ENCODE assay signal across 17 cellular contexts in genomic region chr11:100403817-100404216, GRCh38.
DNase-seq lines count a peak whose midpoint lies in the region; TF ChIP-seq lines count a peak whose summit lies in the region.
"Had no signal": no experiment of that assay in that cellular context is flagged by ENCODE, and none has a peak within 500 bp of the region (broad histone marks: within the 10 kb centered on the region; RNA-seq: fewer than 3 reads in every experiment).

No MANE protein-coding gene starts in this region.

- no peak overlapping the region for H3K4me2 ChIP-seq in fibroblast of lung (ENCODE audit: extremely low read depth, insufficient read depth, low read length)
- H3K4me2 ChIP-seq: PC-9 had no signal

- H3K36me3 ChIP-seq in Caco-2 (ENCODE audit: control insufficient read depth, insufficient read depth, low read length): no peaks in the 10 kb centered on the region
- H3K36me3 ChIP-seq in MG63: no peaks in the 10 kb centered on the region
- H3K36me3 ChIP-seq in fibroblast of lung (ENCODE audit: control insufficient read depth, insufficient read depth, low read length): no peaks in the 10 kb centered on the region
- H3K36me3 ChIP-seq in ovary: no peaks in the 10 kb centered on the region
- no peaks in the 10 kb centered on the region for H3K36me3 ChIP-seq in suprapubic skin
- H3K36me3 ChIP-seq: tibial artery had no signal

- no peaks in the 10 kb centered on the region for H4K20me1 ChIP-seq in fibroblast of lung (ENCODE audit: control insufficient read depth, extremely low read depth, insufficient read depth, low read length)

- POLR2A ChIA-PET in Caco-2 (lab: Charles Lee): no interaction called here

- no peaks in the 10 kb centered on the region for H3K27me3 Mint-ChIP-seq in Caco-2 (ENCODE audit: insufficient read depth, unreplicated experiment)
- H3K27me3 Mint-ChIP-seq in mesothelial cell of epicardium (ENCODE audit: low read depth): no peaks in the 10 kb centered on the region
- H3K27me3 Mint-ChIP-seq: activated CD4-positive, alpha-beta T cell treated with anti-CD3 and anti-CD28 coated beads, Interleukin-2, amount 10 ng/mL, durations not matched to agents 7 days and 5 days had no signal

- no peak overlapping the region for H2AFZ ChIP-seq in fibroblast of lung (ENCODE audit: low read length)
- H2AFZ ChIP-seq: parathyroid adenoma, PC-9 had no signal

- intact Hi-C loops in Caco-2 (cut with micrococcal nuclease; ENCODE audit: unreplicated experiment) (loop anchor here (1.0 to 5.0 kb wide), 3 partner anchors 373 to 445 kb away; no protein-coding TSS in a partner anchor), ovary (cut with DNase I) (no loop called here)

- peaks cover 74% of the 10 kb centered on the region for H3K4me1 ChIP-seq in Caco-2
- no peaks in the 10 kb centered on the region for H3K4me1 ChIP-seq in fibroblast of lung (ENCODE audit: control insufficient read depth, extremely low read depth, insufficient read depth, low read length)
- no peaks in the 10 kb centered on the region for H3K4me1 ChIP-seq in ovary (ENCODE audit: insufficient read depth)
- no peaks in the 10 kb centered on the region for H3K4me1 ChIP-seq in suprapubic skin
- H3K4me1 ChIP-seq: parathyroid adenoma, tibial artery had no signal

- H3K9me3 ChIP-seq in Caco-2: peaks cover 59% of the 10 kb centered on the region
- no peaks in the 10 kb centered on the region for H3K9me3 ChIP-seq in MG63
- H3K9me3 ChIP-seq in fibroblast of lung (ENCODE audit: control insufficient read depth, insufficient read depth, low read depth, low read length): no peaks in the 10 kb centered on the region
- no peaks in the 10 kb centered on the region for H3K9me3 ChIP-seq in ovary
- H3K9me3 ChIP-seq in suprapubic skin: peaks cover 10% of the 10 kb centered on the region

- peaks cover 37% of the 10 kb centered on the region for H3K36me3 Mint-ChIP-seq in Caco-2 (ENCODE audit: insufficient read depth, unreplicated experiment)
- H3K36me3 Mint-ChIP-seq in mesothelial cell of epicardium: peaks cover 9% of the 10 kb centered on the region

- H3K9ac ChIP-seq in fibroblast of lung (ENCODE audit: insufficient read depth, low read length): no peak overlapping the region
- H3K9ac ChIP-seq: parathyroid adenoma had no signal

- no peaks in the 10 kb centered on the region for H3K27me3 ChIP-seq in Caco-2 (replicated peaks; ENCODE audit: control insufficient read depth, insufficient read depth, low read length)
- no peaks in the 10 kb centered on the region for H3K27me3 ChIP-seq in MG63
- H3K27me3 ChIP-seq in fibroblast of lung (ENCODE audit: control insufficient read depth, insufficient read depth, low read length): no peaks in the 10 kb centered on the region
- H3K27me3 ChIP-seq in ovary: no peaks in the 10 kb centered on the region
- no peaks in the 10 kb centered on the region for H3K27me3 ChIP-seq in suprapubic skin
- H3K27me3 ChIP-seq: tibial artery had no signal

- H3K4me1 Mint-ChIP-seq in Caco-2 (ENCODE audit: low read depth, unreplicated experiment) (peaks cover 56% of the 10 kb centered on the region), mesothelial cell of epicardium (peaks cover 17% of the 10 kb centered on the region)
- H3K4me1 Mint-ChIP-seq: activated CD4-positive, alpha-beta T cell treated with anti-CD3 and anti-CD28 coated beads, Interleukin-2, amount 10 ng/mL, durations not matched to agents 7 days and 5 days had no signal

- H3K27ac Mint-ChIP-seq in Caco-2 (ENCODE audit: unreplicated experiment) (peak overlapping the region; percentile 87), mesothelial cell of epicardium (peak overlapping the region; percentile 92)
- H3K27ac Mint-ChIP-seq: activated CD4-positive, alpha-beta T cell treated with anti-CD3 and anti-CD28 coated beads, Interleukin-2, amount 10 ng/mL, durations not matched to agents 7 days and 5 days; activated T-cell treated with anti-CD3 and anti-CD28 coated beads, Interleukin-2, amount 50 U/mL, for 72 hours had no signal

- DNase-seq in Caco-2 (peak; percentile 69 to 73), MG63 (peak; percentile 34), fibroblast of lung (ENCODE audit: low read depth in 2 of 2) (peak; percentile 56 to 70), mesothelial cell of epicardium (ENCODE audit: low spot score in 2 of 2, unreplicated experiment in 2 of 2) (no peak), anterior cingulate cortex (lab: John Stamatoyannopoulos, UW) (no peak), ovary (no peak), suprapubic skin (ENCODE audit: low spot score in 2 of 2) (no peak), germinal center (ENCODE audit: low spot score) (no peak)
- DNase-seq: activated CD4-positive, alpha-beta T cell treated with anti-CD3 and anti-CD28 coated beads, Interleukin-2, amount 10 ng/mL, durations not matched to agents 7 days and 5 days; activated T-cell treated with anti-CD3 and anti-CD28 coated beads, Interleukin-2, amount 50 U/mL, for 72 hours; AML-193; aorta; head of caudate nucleus; NCI-H524; PC-9; tibial artery had no signal

- TF ChIP-seq CTCF in Caco-2 (IDR thresholded peaks at IDR 0.05; ENCODE audit: insufficient read depth in 1 of 2, low read depth in 1 of 2, low read length in 1 of 2, severe bottlenecking in 1 of 2, unreplicated experiment in 1 of 2): no peak
- TF ChIP-seq CTCF in fibroblast of lung (conservative IDR thresholded peaks at IDR 0.05 in 1 of 2, IDR thresholded peaks at IDR 0.05 in 1 of 2; ENCODE audit: low read depth in 1 of 2, low read length in 2 of 2): no peak
- TF ChIP-seq CTCF in mesothelial cell of epicardium (IDR thresholded peaks at IDR 0.05; ENCODE audit: unreplicated experiment): no peak
- TF ChIP-seq CTCF in ovary (IDR thresholded peaks at IDR 0.05): no peak
- TF ChIP-seq CTCF in suprapubic skin (IDR thresholded peaks at IDR 0.05): no peak

- H3K27ac ChIP-seq in fibroblast of lung (ENCODE audit: insufficient read depth, low read length): no peak overlapping the region
- H3K27ac ChIP-seq in ovary: no peak overlapping the region
- no peak overlapping the region for H3K27ac ChIP-seq in suprapubic skin
- H3K27ac ChIP-seq: parathyroid adenoma, PC-9, tibial artery had no signal

- H3K9me3 Mint-ChIP-seq in Caco-2 (ENCODE audit: unreplicated experiment) (peaks cover 79% of the 10 kb centered on the region), mesothelial cell of epicardium (peaks cover 40% of the 10 kb centered on the region)

- CTCF ChIA-PET in Caco-2 (lab: Charles Lee): no interaction called here

- H3K4me3 Mint-ChIP-seq in Caco-2 (ENCODE audit: unreplicated experiment) (peak overlapping the region; percentile 39), mesothelial cell of epicardium (no peak overlapping the region)
- H3K4me3 Mint-ChIP-seq: activated CD4-positive, alpha-beta T cell treated with anti-CD3 and anti-CD28 coated beads, Interleukin-2, amount 10 ng/mL, durations not matched to agents 7 days and 5 days; activated T-cell treated with anti-CD3 and anti-CD28 coated beads, Interleukin-2, amount 50 U/mL, for 72 hours had no signal

- H3K79me2 ChIP-seq in fibroblast of lung (ENCODE audit: control insufficient read depth, insufficient read depth, low read length): no peaks in the 10 kb centered on the region
- H3K79me2 ChIP-seq: parathyroid adenoma had no signal

- TF ChIP-seq EP300 in ovary (IDR thresholded peaks at IDR 0.05) (no peak), suprapubic skin (IDR thresholded peaks at IDR 0.05) (no peak)

- TF ChIP-seq POLR2A in ovary (IDR thresholded peaks at IDR 0.05) (no peak), suprapubic skin (IDR thresholded peaks at IDR 0.05) (no peak)

- 2 to 9% (median 2%) methylated on average over 2 of the region's 2 CpGs for WGBS in ovary, 3 donors
- 41% methylated on average over 2 of the region's 2 CpGs for WGBS in suprapubic skin

- H3K4me3 ChIP-seq in Caco-2 (ENCODE audit: low read depth, low read length): no peak overlapping the region
- no peak overlapping the region for H3K4me3 ChIP-seq in MG63
- no peak overlapping the region for H3K4me3 ChIP-seq in fibroblast of lung (replicated peaks in 1 of 4; ENCODE audit: control extremely low read depth in 1 of 4, insufficient read depth in 1 of 4, low read depth in 3 of 4, low read length in 4 of 4)
- no peak overlapping the region for H3K4me3 ChIP-seq in ovary
- no peak overlapping the region for H3K4me3 ChIP-seq in suprapubic skin
- H3K4me3 ChIP-seq: PC-9, tibial artery had no signal

- BruUV-seq in Caco-2 (replicated peaks; lab: Mats Ljungman, UMichigan): no TSS peak

Comparison
In these comparisons a context has a peak if more than half of its experiments do, and no peak if none do; other contexts are left out.
1. DNase-seq: peak in Caco-2 (2 of 2), MG63 (single experiment) and fibroblast of lung (2 of 2); none in mesothelial cell of epicardium (0 of 2), anterior cingulate cortex (0 of 58), ovary (0 of 5), suprapubic skin (0 of 2) and germinal center (single experiment).